Comparison of ENCODE assay signal across 8 cellular contexts in genomic region chr5:32232441-32233219, GRCh38. TPM values are rescaled to one million over a fixed set of nuclear protein-coding genes. Genes with fewer than 3 reads are reported as not detected.
A peak's percentile ranks its signal among the peaks of the same experiment; 100 is the strongest.
DNase-seq lines count a peak whose midpoint lies in the region; ATAC-seq and TF ChIP-seq lines count a peak whose summit lies in the region.

No MANE protein-coding gene starts in this region.

- H3K36me3 Mint-ChIP-seq in CD14-positive monocyte = peaks cover 52% of the 10 kb centered on the region in 2 donors
- peaks cover 43% of the 10 kb centered on the region for H3K36me3 Mint-ChIP-seq in activated CD4-positive, alpha-beta memory T cell treated with anti-CD3 and anti-CD28 coated beads, Interleukin-2, amount 10 ng/mL, durations not matched to agents 7 days and 5 days (ENCODE audit: low read depth)

- CTCF ChIA-PET in activated CD4-positive, alpha-beta memory T cell treated with anti-CD3 and anti-CD28 coated beads, Interleukin-2, amount 10 ng/mL, durations not matched to agents 7 days and 5 days (lab: Charles Lee) = interaction anchor here (0.5 to 6.2 kb wide), 45 partner anchors 8 to 380 kb away, joined by 3 to 173 read pairs (median 4); no protein-coding TSS in a partner anchor

- DNase-seq in CD14-positive monocyte (ENCODE audit: low spot score) (peak; percentile 80), NCI-H69 (lab: John Stamatoyannopoulos, UW) (peak; percentile 83), dorsolateral prefrontal cortex (peak; percentile 75 to 88 (median 82)), lung microvascular endothelial cell (ENCODE audit: low read depth in 2 of 2) (peak; percentile 80 to 87)
- peak; percentile 81 for DNase-seq in activated CD4-positive, alpha-beta memory T cell treated with anti-CD3 and anti-CD28 coated beads, Interleukin-2, amount 10 ng/mL, durations not matched to agents 7 days and 5 days
- DNase-seq in stimulated activated CD8-positive, alpha-beta memory T cell treated with anti-CD3 and anti-CD28 coated beads, Interleukin-12 subunit alpha, Interleukin-12 subunit beta, amount 100 ng/mL, for 1 hour (ENCODE audit: low read depth) = peak; percentile 66

- H3K27ac Mint-ChIP-seq in CD14-positive monocyte = peak overlapping the region; percentile 79 to 94 (median 91)
- no peak overlapping the region for H3K27ac Mint-ChIP-seq in activated CD4-positive, alpha-beta memory T cell treated with anti-CD3 and anti-CD28 coated beads, Interleukin-2, amount 10 ng/mL, durations not matched to agents 7 days and 5 days

- peak; percentile 89 for TF ChIP-seq CTCF in CD14-positive monocyte (IDR thresholded peaks at IDR 0.05)
- TF ChIP-seq CTCF in dorsolateral prefrontal cortex (IDR thresholded peaks at IDR 0.05 in 54 of 56, conservative IDR thresholded peaks at IDR 0.05 in 2 of 56; ENCODE audit: low read depth in 1 of 56, partially characterized antibody in 56 of 56) = peak; percentile 71 to 97 (median 90)

- no peak overlapping the region for H3K4me3 ChIP-seq in dorsolateral prefrontal cortex

- intact Hi-C loops in CD14-positive monocyte (cut with micrococcal nuclease) = loop anchor here (5.0 to 10.0 kb wide), 5 partner anchors 58 to 382 kb away; partner anchors contain the start of genes GOLPH3 (in 2 of the 2) and MTMR12 (in 2 of the 2)
- intact Hi-C loops in dorsolateral prefrontal cortex (cut with DNase I) = loop anchor here (1.0 to 10.0 kb wide), 12 partner anchors 58 to 382 kb away; partner anchors contain the start of genes SUB1 (in 2 of the 2), GOLPH3 (in 1 of the 2), MTMR12 (in 1 of the 2) and ZFR (in 1 of the 2)

- no peaks in the 10 kb centered on the region for H3K27me3 ChIP-seq in dorsolateral prefrontal cortex

- ATAC-seq in GM19351 (IDR thresholded peaks at IDR 0.05; ENCODE audit: unreplicated experiment) (peak; percentile 91), HG03457 (IDR thresholded peaks at IDR 0.05; ENCODE audit: unreplicated experiment) (peak; percentile 86)

- H3K4me3 Mint-ChIP-seq in CD14-positive monocyte = peak overlapping the region; percentile 34 to 73
- no peak overlapping the region for H3K4me3 Mint-ChIP-seq in activated CD4-positive, alpha-beta memory T cell treated with anti-CD3 and anti-CD28 coated beads, Interleukin-2, amount 10 ng/mL, durations not matched to agents 7 days and 5 days

- H3K4me1 Mint-ChIP-seq in CD14-positive monocyte = peaks cover 54% of the 10 kb centered on the region
- H3K4me1 Mint-ChIP-seq in activated CD4-positive, alpha-beta memory T cell treated with anti-CD3 and anti-CD28 coated beads, Interleukin-2, amount 10 ng/mL, durations not matched to agents 7 days and 5 days = peaks cover 8% of the 10 kb centered on the region

- no peaks in the 10 kb centered on the region for H3K27me3 Mint-ChIP-seq in CD14-positive monocyte (ENCODE audit: low read depth in 3 of 3)
- H3K27me3 Mint-ChIP-seq in activated CD4-positive, alpha-beta memory T cell treated with anti-CD3 and anti-CD28 coated beads, Interleukin-2, amount 10 ng/mL, durations not matched to agents 7 days and 5 days = no peaks in the 10 kb centered on the region

- no peaks in the 10 kb centered on the region for H3K9me3 Mint-ChIP-seq in CD14-positive monocyte
- no peaks in the 10 kb centered on the region for H3K9me3 Mint-ChIP-seq in activated CD4-positive, alpha-beta memory T cell treated with anti-CD3 and anti-CD28 coated beads, Interleukin-2, amount 10 ng/mL, durations not matched to agents 7 days and 5 days

- H3K27ac ChIP-seq in dorsolateral prefrontal cortex = peak overlapping the region in 57 of 59 donors; percentile 17 to 89 (median 64)

- POLR2A ChIA-PET in activated CD4-positive, alpha-beta memory T cell treated with anti-CD3 and anti-CD28 coated beads, Interleukin-2, amount 10 ng/mL, durations not matched to agents 7 days and 5 days (lab: Charles Lee) = interaction anchor here (0.5 to 4.0 kb wide), 4 partner anchors 59 to 97 kb away, joined by 3 to 20 read pairs (median 9); partner anchors contain the start of genes GOLPH3 and MTMR12

RNA-seq across cellular contexts. Expression of gene GOLPH3, which starts 58.5 kb away (rescaled TPM):
- 100 to 1,000 TPM; 105 to 108 TPM for polyA plus RNA-seq in CD14-positive monocyte
- 10 to 100 TPM; 81.6 to 86.8 TPM for total RNA-seq in activated CD4-positive, alpha-beta memory T cell treated with anti-CD3 and anti-CD28 coated beads, Interleukin-2, amount 10 ng/mL, durations not matched to agents 7 days and 5 days
- 10 to 100 TPM; 44.5 to 71.5 (median 53.5) TPM for total RNA-seq in dorsolateral prefrontal cortex
- 37.3 and 50.0 TPM in 2 replicates for total RNA-seq in lung microvascular endothelial cell
